ENCODE assay signal across 23 cellular contexts in genomic region chr12:127381681-127382080, GRCh38.
DNase-seq lines count a peak whose midpoint lies in the region; ATAC-seq and TF ChIP-seq lines count a peak whose summit lies in the region.
"Had no signal": no experiment of that assay in that cellular context is flagged by ENCODE, and none has a peak within 500 bp of the region (broad histone marks: within the 10 kb centered on the region; RNA-seq: fewer than 3 reads in every experiment).

No MANE protein-coding gene starts in this region.

- no TSS peak for BruUV-seq in mammary epithelial cell (replicated peaks; lab: Mats Ljungman, UMichigan)

- no peak overlapping the region for H3K4me3 Mint-ChIP-seq in activated naive CD8-positive, alpha-beta T cell treated with anti-CD3 and anti-CD28 coated beads, Interleukin-2, amount 50 U/mL, for 24 hours
- H3K4me3 Mint-ChIP-seq: activated naive CD4-positive, alpha-beta T cell treated with anti-CD3 and anti-CD28 coated beads for 36 hours; CD8-positive, alpha-beta memory T cell; T-helper 17 cell had no signal

- in situ Hi-C loops in mammary epithelial cell (cut with MboI; ENCODE audit: low sequenced_read_pairs in 2 of 2): loop anchor here in 1 of 2 donors (25.0 kb wide), 1 partner anchor 1319 kb away; no protein-coding TSS in a partner anchor

- H3F3A ChIP-seq in neural cell (ENCODE audit: insufficient read depth, low read length, poor library complexity, severe bottlenecking): no peaks in the 10 kb centered on the region

- no peaks in the 10 kb centered on the region for H3K36me3 Mint-ChIP-seq in activated naive CD8-positive, alpha-beta T cell treated with anti-CD3 and anti-CD28 coated beads, Interleukin-2, amount 50 U/mL, for 24 hours (ENCODE audit: low read depth)
- H3K36me3 Mint-ChIP-seq: activated CD8-positive, alpha-beta memory T cell treated with anti-CD3 and anti-CD28 coated beads, Interleukin-2, amount 10 ng/mL, durations not matched to agents 7 days and 5 days; CD8-positive, alpha-beta memory T cell had no signal

- CTCF ChIA-PET in mammary epithelial cell (lab: Charles Lee; ENCODE audit: low non-redundant PET): interaction anchor here (0.6 to 0.9 kb wide), 5 partner anchors 8 to 456 kb away, joined by 3 to 9 read pairs (median 4); no protein-coding TSS in a partner anchor

- TF ChIP-seq CTCF in mammary epithelial cell (conservative IDR thresholded peaks at IDR 0.05 in 1 of 2, IDR thresholded peaks at IDR 0.05 in 1 of 2; ENCODE audit: extremely low read depth in 1 of 2, insufficient read depth in 1 of 2, low read depth in 1 of 2, low read length in 2 of 2): no peak
- TF ChIP-seq CTCF in neural cell (IDR thresholded peaks at IDR 0.05; ENCODE audit: poor library complexity, severe bottlenecking): no peak

- no peak overlapping the region for H3K9ac ChIP-seq in mammary epithelial cell (ENCODE audit: insufficient read depth, low read length)
- H3K9ac ChIP-seq in neural cell (ENCODE audit: low read length): no peak overlapping the region
- H3K9ac ChIP-seq: parathyroid adenoma had no signal

- H3K9me3 ChIP-seq in mammary epithelial cell (replicated peaks; ENCODE audit: insufficient read depth, low read length) (no peaks in the 10 kb centered on the region), neural cell (ENCODE audit: low read length) (no peaks in the 10 kb centered on the region)
- H3K9me3 ChIP-seq: gastroesophageal sphincter, right atrium auricular region, stomach, uterus had no signal

- intact Hi-C loops in mammary epithelial cell (cut with micrococcal nuclease): loop anchor here (1.0 to 5.0 kb wide), 5 partner anchors 273 to 714 kb away; no protein-coding TSS in a partner anchor

- ATAC-seq in activated naive CD8-positive, alpha-beta T cell treated with anti-CD3 and anti-CD28 coated beads, Interleukin-2, amount 50 U/mL, for 24 hours: no peak
- ATAC-seq: activated CD4-positive, CD25-positive, alpha-beta regulatory T cell treated with anti-CD3 and anti-CD28 coated beads, Interleukin-2, amount 50 U/mL, for 24 hours; gastroesophageal sphincter had no signal

- H3K79me2 ChIP-seq in mammary epithelial cell (ENCODE audit: insufficient read depth, low read length) (no peaks in the 10 kb centered on the region), neural cell (replicated peaks; ENCODE audit: insufficient read depth, low read length) (no peaks in the 10 kb centered on the region)
- H3K79me2 ChIP-seq: hepatocyte, parathyroid adenoma had no signal

- H3K4me1 ChIP-seq in mammary epithelial cell (ENCODE audit: insufficient read depth, low read length): peaks cover 3% of the 10 kb centered on the region
- H3K4me1 ChIP-seq: parathyroid adenoma, uterus had no signal

- H3K27me3 ChIP-seq in mammary epithelial cell (ENCODE audit: insufficient read depth, low read length) (no peaks in the 10 kb centered on the region), neural cell (ENCODE audit: insufficient read depth, low read depth, low read length) (no peaks in the 10 kb centered on the region)
- H3K27me3 ChIP-seq: hepatocyte, right atrium auricular region, uterus had no signal

- DNase-seq in EH (ENCODE audit: low read depth): peak; percentile 6
- peak; percentile 75 for DNase-seq in LHCN-M2 (ENCODE audit: low read depth)
- DNase-seq in mammary epithelial cell: peak; percentile 63
- DNase-seq in T1000 (lab: John Stamatoyannopoulos, UW): no peak
- no peak for DNase-seq in activated naive CD8-positive, alpha-beta T cell treated with anti-CD3 and anti-CD28 coated beads, Interleukin-2, amount 50 U/mL, for 24 hours
- no peak for DNase-seq in activated CD8-positive, alpha-beta memory T cell treated with anti-CD3 and anti-CD28 coated beads, Interleukin-2, amount 50 U/mL, for 4 hours
- DNase-seq: activated CD4-positive, alpha-beta T cell treated with anti-CD3 and anti-CD28 coated beads, Interleukin-2, amount 50 U/mL, for 4 hours; amniotic stem cell; NCI-H446 treated with DMSO at 0.1 percent for 48 hours; uterus had no signal

- dilution Hi-C loops in mammary epithelial cell (cut with HindIII; ENCODE audit: low sequenced_read_pairs): no loop called here

- no peak overlapping the region for H3K27ac Mint-ChIP-seq in activated naive CD8-positive, alpha-beta T cell treated with anti-CD3 and anti-CD28 coated beads, Interleukin-2, amount 50 U/mL, for 24 hours
- H3K27ac Mint-ChIP-seq: activated CD8-positive, alpha-beta memory T cell treated with anti-CD3 and anti-CD28 coated beads, Interleukin-2, amount 10 ng/mL, durations not matched to agents 7 days and 5 days; activated naive CD4-positive, alpha-beta T cell treated with anti-CD3 and anti-CD28 coated beads for 36 hours; T-helper 17 cell had no signal

- no peaks in the 10 kb centered on the region for H3K4me1 Mint-ChIP-seq in activated naive CD8-positive, alpha-beta T cell treated with anti-CD3 and anti-CD28 coated beads, Interleukin-2, amount 50 U/mL, for 24 hours
- H3K4me1 Mint-ChIP-seq: neural crest cell had no signal

- H3K36me3 ChIP-seq in mammary epithelial cell (ENCODE audit: insufficient read depth, low read length) (no peaks in the 10 kb centered on the region), neural cell (ENCODE audit: insufficient read depth, low read length) (no peaks in the 10 kb centered on the region)
- H3K36me3 ChIP-seq: gastroesophageal sphincter, right atrium auricular region, stomach, uterus had no signal

- no peaks in the 10 kb centered on the region for H3K9me2 ChIP-seq in neural cell (ENCODE audit: insufficient read depth, low read length)

- TF ChIP-seq EP300 in neural cell (conservative IDR thresholded peaks at IDR 0.05; ENCODE audit: poor library complexity, severe bottlenecking): no peak

- 57% methylated on average over 6 of the region's 6 CpGs for WGBS in mammary epithelial cell (ENCODE audit: low coverage, missing lambda C conversion rate)

- H3K9me3 Mint-ChIP-seq in activated naive CD8-positive, alpha-beta T cell treated with anti-CD3 and anti-CD28 coated beads, Interleukin-2, amount 50 U/mL, for 24 hours: no peaks in the 10 kb centered on the region
- H3K9me3 Mint-ChIP-seq: activated naive CD4-positive, alpha-beta T cell treated with anti-CD3 and anti-CD28 coated beads for 36 hours had no signal

- H3K4me3 ChIP-seq in mammary epithelial cell (replicated peaks in 1 of 3; ENCODE audit: insufficient read depth in 1 of 3, low read depth in 2 of 3, low read length in 3 of 3): no peak overlapping the region
- H3K4me3 ChIP-seq in neural cell (ENCODE audit: low read length): peak overlapping the region; percentile 51
- H3K4me3 ChIP-seq: GM12878, hepatocyte, uterus had no signal

- no peak for TF ChIP-seq RAD21 in neural cell (conservative IDR thresholded peaks at IDR 0.05)

- no peaks in the 10 kb centered on the region for H4K20me1 ChIP-seq in mammary epithelial cell (ENCODE audit: insufficient read depth, low read length)
- no peaks in the 10 kb centered on the region for H4K20me1 ChIP-seq in neural cell (ENCODE audit: insufficient read depth)

- H3K27ac ChIP-seq in mammary epithelial cell (ENCODE audit: insufficient read depth, low read depth, low read length) (no peak overlapping the region), neural cell (ENCODE audit: low read length) (peak overlapping the region; percentile 64)
- H3K27ac ChIP-seq: gastroesophageal sphincter, hepatocyte, parathyroid adenoma, right atrium auricular region, stomach, uterus had no signal

- H2AFZ ChIP-seq in mammary epithelial cell (ENCODE audit: low read depth, low read length) (no peak overlapping the region), neural cell (ENCODE audit: low read depth, low read length) (no peak overlapping the region)

- H3K4me2 ChIP-seq in mammary epithelial cell (ENCODE audit: insufficient read depth, low read depth, low read length) (no peak overlapping the region), neural cell (ENCODE audit: low read length) (peak overlapping the region; percentile 18)

- peaks cover 5% of the 10 kb centered on the region for H3K27me3 Mint-ChIP-seq in activated naive CD8-positive, alpha-beta T cell treated with anti-CD3 and anti-CD28 coated beads, Interleukin-2, amount 50 U/mL, for 24 hours

TF ChIP-seq in neural cell, 6 proteins besides CTCF, POLR2A, EP300 and RAD21:
- TF ChIP-seq REST (IDR thresholded peaks at IDR 0.05; ENCODE audit: borderline replicate concordance): no peak
- no peak for TF ChIP-seq EZH2 (IDR thresholded peaks at IDR 0.05; ENCODE audit: borderline replicate concordance, insufficient read depth, low read length, poor library complexity, severe bottlenecking)
- TF ChIP-seq POLR2AphosphoS5 (IDR thresholded peaks at IDR 0.05): no peak
- TF ChIP-seq MXI1 (conservative IDR thresholded peaks at IDR 0.05; ENCODE audit: poor library complexity, severe bottlenecking): no peak
- no peak for TF ChIP-seq TAF1 (IDR thresholded peaks at IDR 0.05; ENCODE audit: low read depth)
- no peak for TF ChIP-seq SMC3 (conservative IDR thresholded peaks at IDR 0.05; ENCODE audit: poor library complexity)
TF ChIP-seq in neural cell: peak in this region for 0.

Comparison
In these comparisons a context has a peak if more than half of its experiments do, and no peak if none do; other contexts are left out.
1. DNase-seq: peak in EH (single experiment), LHCN-M2 (single experiment) and mammary epithelial cell (single experiment); none in T1000 (single experiment), activated naive CD8-positive, alpha-beta T cell treated with anti-CD3 and anti-CD28 coated beads, Interleukin-2, amount 50 U/mL, for 24 hours (single experiment) and activated CD8-positive, alpha-beta memory T cell treated with anti-CD3 and anti-CD28 coated beads, Interleukin-2, amount 50 U/mL, for 4 hours (single experiment).